21 cellular contexts compared by ENCODE assay signal in the genomic region with DNA sequence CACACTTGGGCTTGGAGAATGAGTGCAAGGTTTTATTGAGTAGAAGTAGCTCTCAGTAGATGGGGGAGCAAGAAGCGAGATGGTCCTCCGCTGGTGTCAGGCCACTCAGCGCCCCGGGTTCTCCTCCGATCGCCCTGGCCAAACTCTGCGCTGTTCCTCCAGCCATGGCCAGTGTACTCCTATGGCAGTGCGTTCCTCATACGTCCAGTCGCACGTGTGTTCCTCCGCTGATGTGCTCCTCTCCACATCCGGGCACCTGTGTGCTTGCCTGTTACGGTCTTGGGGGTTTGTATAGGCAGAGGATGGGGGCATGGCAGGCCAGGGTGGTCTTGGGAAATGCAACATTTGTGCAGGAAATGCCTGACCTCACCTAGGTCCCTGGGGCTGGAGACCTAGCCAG.
A peak's percentile ranks its signal among the peaks of the same experiment; 100 is the strongest.
DNase-seq lines count a peak whose midpoint lies in the region; ATAC-seq and TF ChIP-seq lines count a peak whose summit lies in the region.
"Had no signal": no experiment of that assay in that cellular context is flagged by ENCODE, and none has a peak within 500 bp of the region (broad histone marks: within the 10 kb centered on the region; RNA-seq: fewer than 3 reads in every experiment).

No MANE protein-coding gene starts in this region.

- no peak for TF ChIP-seq POLR2A in heart left ventricle (IDR thresholded peaks at IDR 0.05)

- no peak overlapping the region for H4K91ac ChIP-seq in trophoblast cell (ENCODE audit: low read depth, low read length)

- H3K36me3 ChIP-seq in heart left ventricle = no peaks in the 10 kb centered on the region
- H3K36me3 ChIP-seq in trophoblast cell (ENCODE audit: control insufficient read depth in 1 of 2, insufficient read depth in 2 of 2, low read length in 2 of 2) = no peaks in the 10 kb centered on the region
- H3K36me3 ChIP-seq: BLaER1 treated with 17β-estradiol and CSF1 and Interleukin-3, amounts not matched to agents 10 nM and 100 nM had no signal

- 88 to 96% (median 92%) methylated on average over 14 of the region's 14 CpGs for WGBS in heart left ventricle, 4 donors
- WGBS in trophoblast cell (ENCODE audit: extremely low coverage, insufficient coverage, insufficient read length) = no CpG with 5 or more reads among the region's 14 CpGs

- H3K4me3 ChIP-seq in heart left ventricle (no peak overlapping the region), trophoblast cell (ENCODE audit: low read depth, low read length) (no peak overlapping the region)
- H3K4me3 ChIP-seq: BLaER1 treated with 17β-estradiol and CSF1 and Interleukin-3, amounts not matched to agents 10 nM and 100 nM; GM12878 had no signal

- no peak overlapping the region for H3K23ac ChIP-seq in trophoblast cell (ENCODE audit: low read length)

- no peak overlapping the region for H2BK5ac ChIP-seq in trophoblast cell (ENCODE audit: low read depth, low read length, poor library complexity)

- H2BK12ac ChIP-seq in trophoblast cell (ENCODE audit: low read length) = peak overlapping the region; percentile 23

- no peak overlapping the region for H3K14ac ChIP-seq in trophoblast cell (ENCODE audit: low read length)

- H3K27ac Mint-ChIP-seq in activated T-cell treated with anti-CD3 and anti-CD28 coated beads, Interleukin-2, amount 50 U/mL, for 72 hours = no peak overlapping the region
- H3K27ac Mint-ChIP-seq: B cell; CD8-positive, alpha-beta T cell; HFFc6 had no signal

- no peak overlapping the region for H3K4ac ChIP-seq in trophoblast cell (ENCODE audit: low read depth, low read length)

- no peak overlapping the region for H2AK5ac ChIP-seq in trophoblast cell (ENCODE audit: low read length)

- no peaks in the 10 kb centered on the region for H3K27me3 Mint-ChIP-seq in activated T-cell treated with anti-CD3 and anti-CD28 coated beads, Interleukin-2, amount 50 U/mL, for 72 hours (ENCODE audit: low read depth)
- H3K27me3 Mint-ChIP-seq: B cell had no signal

- no peak overlapping the region for H4K12ac ChIP-seq in trophoblast cell (ENCODE audit: low read depth, low read length)

- DNase-seq in Right ventricle myocardium superior = peak; percentile 21
- no peak for DNase-seq in heart left ventricle
- peak; percentile 46 for DNase-seq in islet precursor cell
- DNase-seq in trophoblast cell = no peak
- no peak for DNase-seq in COLO668 (lab: John Stamatoyannopoulos, UW; ENCODE audit: unreplicated experiment)
- DNase-seq in activated T-cell treated with anti-CD3 and anti-CD28 coated beads, Interleukin-2, amount 50 U/mL, for 72 hours = no peak
- DNase-seq in inferior parietal cortex (ENCODE audit: extremely low spot score) = no peak
- DNase-seq: 8988T; CD8-positive, alpha-beta T cell; COR-L47; DMS 273 treated with DMSO at 0.1 percent for 48 hours; DMS53; DND-41; EL; HFFc6; IMR-90 had no signal

- H3K9ac ChIP-seq in trophoblast cell (ENCODE audit: low read length) = no peak overlapping the region
- H3K9ac ChIP-seq: BLaER1 treated with 17β-estradiol and CSF1 and Interleukin-3, amounts not matched to agents 10 nM and 100 nM had no signal

- no peaks in the 10 kb centered on the region for H3K79me1 ChIP-seq in trophoblast cell (ENCODE audit: low read length)

- intact Hi-C loops in Right ventricle myocardium superior (cut with DNase I) (no loop called here), heart left ventricle (cut with DNase I) (no loop called here)

- H3K27me3 ChIP-seq in heart left ventricle (no peaks in the 10 kb centered on the region), trophoblast cell (ENCODE audit: insufficient read depth, low read length) (no peaks in the 10 kb centered on the region)
- H3K27me3 ChIP-seq: BLaER1 treated with 17β-estradiol and CSF1 and Interleukin-3, amounts not matched to agents 10 nM and 100 nM had no signal

- no peaks in the 10 kb centered on the region for H3K79me2 ChIP-seq in trophoblast cell (ENCODE audit: control insufficient read depth, insufficient read depth, low read length, poor library complexity)

- no peaks in the 10 kb centered on the region for H3K4me1 Mint-ChIP-seq in activated T-cell treated with anti-CD3 and anti-CD28 coated beads, Interleukin-2, amount 50 U/mL, for 72 hours (ENCODE audit: low read depth)
- H3K4me1 Mint-ChIP-seq: B cell had no signal

- H3K9me3 Mint-ChIP-seq in activated T-cell treated with anti-CD3 and anti-CD28 coated beads, Interleukin-2, amount 50 U/mL, for 72 hours = peaks cover 4 to 6% of the 10 kb centered on the region in 2 donors
- H3K9me3 Mint-ChIP-seq: HFFc6 had no signal

- no peak for TF ChIP-seq CTCF in heart left ventricle (IDR thresholded peaks at IDR 0.05)

- H3K9me3 ChIP-seq in heart left ventricle (no peaks in the 10 kb centered on the region), trophoblast cell (ENCODE audit: insufficient read depth, low read depth, low read length) (no peaks in the 10 kb centered on the region)
- H3K9me3 ChIP-seq: BLaER1 treated with 17β-estradiol and CSF1 and Interleukin-3, amounts not matched to agents 10 nM and 100 nM had no signal

- H3K4me1 ChIP-seq in heart left ventricle (no peaks in the 10 kb centered on the region), trophoblast cell (ENCODE audit: control insufficient read depth in 1 of 2, insufficient read depth in 2 of 2, low read length in 2 of 2) (peaks cover 0 to 3% of the 10 kb centered on the region in 2 experiments)
- H3K4me1 ChIP-seq: BLaER1 treated with 17β-estradiol and CSF1 and Interleukin-3, amounts not matched to agents 10 nM and 100 nM had no signal

- no peak overlapping the region for H2AFZ ChIP-seq in trophoblast cell (ENCODE audit: insufficient read depth, low read length, poor library complexity)

- H3K27ac ChIP-seq in heart left ventricle (no peak overlapping the region), trophoblast cell (ENCODE audit: low read depth, low read length) (no peak overlapping the region)
- H3K27ac ChIP-seq: BLaER1 treated with 17β-estradiol and CSF1 and Interleukin-3, amounts not matched to agents 10 nM and 100 nM had no signal

- no peak overlapping the region for H3K4me3 Mint-ChIP-seq in activated T-cell treated with anti-CD3 and anti-CD28 coated beads, Interleukin-2, amount 50 U/mL, for 72 hours
- H3K4me3 Mint-ChIP-seq: B cell; CD8-positive, alpha-beta T cell; HFFc6 had no signal

- no peak overlapping the region for H3K18ac ChIP-seq in trophoblast cell (ENCODE audit: low read length)

- no peak overlapping the region for H4K8ac ChIP-seq in trophoblast cell (ENCODE audit: low read depth, low read length)

- ATAC-seq in Right ventricle myocardium superior (ENCODE audit: poor library complexity) (no peak), heart left ventricle (no peak), GM19467 (IDR thresholded peaks at IDR 0.05; ENCODE audit: unreplicated experiment) (no peak)
- ATAC-seq in activated T-cell treated with anti-CD3 and anti-CD28 coated beads, Interleukin-2, amount 50 U/mL, for 72 hours (replicated peaks in 1 of 2) = no peak
- ATAC-seq: CD8-positive, alpha-beta T cell; GM12878; HCT116 had no signal

- H2BK120ac ChIP-seq in trophoblast cell (ENCODE audit: insufficient read depth, low read length, poor library complexity) = no peak overlapping the region

- no peaks in the 10 kb centered on the region for H3K36me3 Mint-ChIP-seq in activated T-cell treated with anti-CD3 and anti-CD28 coated beads, Interleukin-2, amount 50 U/mL, for 72 hours (ENCODE audit: insufficient read depth in 2 of 2)
- H3K36me3 Mint-ChIP-seq: CD8-positive, alpha-beta T cell had no signal

- no peak overlapping the region for H3K4me2 ChIP-seq in trophoblast cell (ENCODE audit: low read length)
- H3K4me2 ChIP-seq: BLaER1 treated with 17β-estradiol and CSF1 and Interleukin-3, amounts not matched to agents 10 nM and 100 nM had no signal

Comparison
In these comparisons a context has a peak if more than half of its experiments do, and no peak if none do; other contexts are left out.
1. DNase-seq: peak in Right ventricle myocardium superior (single experiment) and islet precursor cell (single experiment); none in heart left ventricle (0 of 5), trophoblast cell (0 of 2), COLO668 (single experiment), activated T-cell treated with anti-CD3 and anti-CD28 coated beads, Interleukin-2, amount 50 U/mL, for 72 hours (0 of 2) and inferior parietal cortex (single experiment).